ENCODE assay signal across 8 cellular contexts in genomic region chr18:13800505-13801259, GRCh38.
DNase-seq lines count a peak whose midpoint lies in the region; ATAC-seq lines count a peak whose summit lies in the region.

No MANE protein-coding gene starts in this region.

- peaks cover 14% of the 10 kb centered on the region for H3K27me3 ChIP-seq in HUES48 (ENCODE audit: control insufficient read depth, insufficient read depth, low read length)

- no peak overlapping the region for H3K27ac ChIP-seq in HUES48 (ENCODE audit: low read depth, low read length)

- peaks cover 16% of the 10 kb centered on the region for H3K4me1 ChIP-seq in HUES48 (ENCODE audit: control insufficient read depth, insufficient read depth, low read length)

- no peak for ATAC-seq in HG02852 (IDR thresholded peaks at IDR 0.05; ENCODE audit: unreplicated experiment)

- H3K36me3 ChIP-seq in HUES48 (ENCODE audit: control insufficient read depth, insufficient read depth, low read length), result no peaks in the 10 kb centered on the region

- no peak overlapping the region for H3K9ac ChIP-seq in HUES48 (ENCODE audit: low read depth, low read length)

- H3K9me3 ChIP-seq in HUES48 (ENCODE audit: control insufficient read depth, insufficient read depth, low read length), result no peaks in the 10 kb centered on the region

- peak overlapping the region; percentile 63 for H3K4me3 ChIP-seq in HUES48 (ENCODE audit: low read depth, low read length)

- peak; percentile 86 for DNase-seq in ELF-1 (ENCODE audit: low read depth, low spot score)
- peak; percentile 5 for DNase-seq in T-helper 9 cell
- DNase-seq in central memory CD4-positive, alpha-beta T cell, result peak; percentile 16
- DNase-seq in kidney tubule cell (ENCODE audit: low spot score), result peak; percentile 84
- DNase-seq in stimulated activated CD4-positive, alpha-beta T cell treated with anti-CD3 and anti-CD28 coated beads, Interleukin-4, amount 100 ng/mL, for 1 hour, result peak; percentile 43
- no peak for DNase-seq in NCI-H446 (lab: John Stamatoyannopoulos, UW)

Comparison
In these comparisons a context has a peak if more than half of its experiments do, and no peak if none do; other contexts are left out.
1. DNase-seq: peak in ELF-1 (single experiment), T-helper 9 cell (single experiment), central memory CD4-positive, alpha-beta T cell (single experiment), kidney tubule cell (single experiment) and stimulated activated CD4-positive, alpha-beta T cell treated with anti-CD3 and anti-CD28 coated beads, Interleukin-4, amount 100 ng/mL, for 1 hour (single experiment); none in NCI-H446 (0 of 2).